ENCODE assay signal across 15 cellular contexts in the genomic region with DNA sequence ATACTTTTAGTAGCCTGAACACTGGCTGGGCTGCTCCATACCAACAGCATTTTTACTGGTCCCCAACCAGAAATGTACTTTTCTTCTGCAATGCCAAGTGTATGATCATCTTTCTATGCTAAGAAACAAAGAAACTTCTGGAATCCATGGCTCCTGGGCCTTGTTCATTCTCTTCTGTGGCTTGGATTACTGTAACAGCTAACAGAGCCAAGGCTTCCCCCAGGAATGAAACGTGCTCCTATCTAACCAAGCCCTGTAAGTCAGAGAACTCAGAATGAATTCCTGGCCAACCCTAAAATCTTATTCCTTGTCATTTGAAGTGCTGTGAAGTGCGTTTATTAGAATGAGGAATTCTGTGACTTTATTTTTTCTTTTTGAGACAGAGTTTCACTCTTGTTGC.
DNase-seq lines count a peak whose midpoint lies in the region; ATAC-seq lines count a peak whose summit lies in the region.
"Had no signal": no experiment of that assay in that cellular context is flagged by ENCODE, and none has a peak within 500 bp of the region (broad histone marks: within the 10 kb centered on the region; RNA-seq: fewer than 3 reads in every experiment).

No MANE protein-coding gene starts in this region.

- DNase-seq in EH (ENCODE audit: low read depth) (peak; percentile 13), astrocyte of the hippocampus (ENCODE audit: low read depth, low spot score) (peak; percentile 72), myocyte (ENCODE audit: low read depth) (peak; percentile 23), NCI-H2107 treated with DMSO at 0.1 percent for 48 hours (lab: John Stamatoyannopoulos, UW; ENCODE audit: unreplicated experiment) (no peak), NCI-H82 (lab: John Stamatoyannopoulos, UW) (no peak), DMS 273 (lab: John Stamatoyannopoulos, UW; ENCODE audit: unreplicated experiment) (no peak)
- DNase-seq: 8988T; CD8-positive, alpha-beta T cell; GDM1; GOT3; H7; HFFc6; IMR-90 had no signal

- ATAC-seq in GM19328 (IDR thresholded peaks at IDR 0.05; ENCODE audit: unreplicated experiment), result no peak
- ATAC-seq: CD8-positive, alpha-beta T cell; HCT116 had no signal

Comparison
In these comparisons a context has a peak if more than half of its experiments do, and no peak if none do; other contexts are left out.
1. DNase-seq: peak in EH (single experiment), astrocyte of the hippocampus (single experiment) and myocyte (single experiment); none in NCI-H2107 treated with DMSO at 0.1 percent for 48 hours (single experiment), NCI-H82 (single experiment) and DMS 273 (single experiment).